9 cellular contexts compared by ENCODE assay signal in the genomic region with DNA sequence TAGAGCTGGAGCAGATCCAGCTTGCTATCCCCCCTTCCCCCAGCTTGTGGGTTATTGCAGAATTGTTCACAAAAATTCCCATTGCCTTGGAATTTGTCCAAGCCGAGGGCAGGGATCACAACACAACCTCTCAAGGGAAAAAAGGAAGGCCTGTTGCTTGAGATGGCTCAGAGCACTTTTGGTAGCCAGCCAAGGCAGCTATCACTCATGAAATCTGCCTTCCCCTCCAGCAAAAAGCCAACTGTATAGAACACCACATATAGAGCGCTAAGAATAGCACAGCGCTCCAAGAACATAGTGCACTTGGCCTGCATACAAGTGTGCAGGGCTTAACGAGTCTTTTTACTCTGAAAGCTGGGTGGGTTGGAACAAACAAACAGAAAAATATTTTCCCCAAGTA. TPM values are rescaled to one million over a fixed set of nuclear protein-coding genes. Genes with fewer than 3 reads are reported as not detected.
A peak's percentile ranks its signal among the peaks of the same experiment; 100 is the strongest.
DNase-seq lines count a peak whose midpoint lies in the region; ATAC-seq and TF ChIP-seq lines count a peak whose summit lies in the region.
"Had no signal": no experiment of that assay in that cellular context is flagged by ENCODE, and none has a peak within 500 bp of the region (broad histone marks: within the 10 kb centered on the region; RNA-seq: fewer than 3 reads in every experiment).

No MANE protein-coding gene starts in this region.

- peaks cover 0 to 4% (median 0%) of the 10 kb centered on the region in 11 experiments; a peak in 5 of 22 replicates for H4K20me1 ChIP-seq in BLaER1 treated with 17β-estradiol and CSF1 and Interleukin-3, amounts not matched to agents 10 nM and 100 nM

- peaks cover 22% of the 10 kb centered on the region for H3K27me3 Mint-ChIP-seq in brain

- H3K4me3 Mint-ChIP-seq in brain, result peak overlapping the region; percentile 18 to 75 (median 35)
- H3K4me3 Mint-ChIP-seq: activated naive CD4-positive, alpha-beta T cell treated with anti-CD3 and anti-CD28 coated beads for 36 hours had no signal

- H3K36me3 Mint-ChIP-seq in brain, result no peaks in the 10 kb centered on the region

- H3K9ac ChIP-seq in BLaER1 treated with 17β-estradiol and CSF1 and Interleukin-3, amounts not matched to agents 10 nM and 100 nM, result peak overlapping the region; percentile 5 to 60 (median 36); a peak in 14 of 22 replicates

- peak overlapping the region; percentile 31 to 97 (median 84) for H3K27ac Mint-ChIP-seq in brain
- H3K27ac Mint-ChIP-seq: activated naive CD4-positive, alpha-beta T cell treated with anti-CD3 and anti-CD28 coated beads for 36 hours had no signal

- no peak for TF ChIP-seq CTCF in brain (conservative IDR thresholded peaks at IDR 0.05)

- H3K4me3 ChIP-seq in BLaER1 treated with 17β-estradiol and CSF1 and Interleukin-3, amounts not matched to agents 10 nM and 100 nM, result peak overlapping the region in 2 of 10 experiments; percentile 1 to 14; a peak in 2 of 20 replicates
- H3K4me3 ChIP-seq in MG63, result no peak overlapping the region

- H3K36me3 ChIP-seq in BLaER1 treated with 17β-estradiol and CSF1 and Interleukin-3, amounts not matched to agents 10 nM and 100 nM, result no peaks in the 10 kb centered on the region
- no peaks in the 10 kb centered on the region for H3K36me3 ChIP-seq in MG63

- ATAC-seq in HG02938 (IDR thresholded peaks at IDR 0.05; ENCODE audit: unreplicated experiment) (no peak), GM21529 (IDR thresholded peaks at IDR 0.05; ENCODE audit: unreplicated experiment) (no peak)

- peaks cover 0 to 6% (median 0%) of the 10 kb centered on the region in 5 experiments for H3K9me3 Mint-ChIP-seq in brain
- H3K9me3 Mint-ChIP-seq: activated naive CD4-positive, alpha-beta T cell treated with anti-CD3 and anti-CD28 coated beads for 36 hours had no signal

- no peaks in the 10 kb centered on the region for H3K9me3 ChIP-seq in BLaER1 treated with 17β-estradiol and CSF1 and Interleukin-3, amounts not matched to agents 10 nM and 100 nM (replicated peaks in 1 of 11)
- no peaks in the 10 kb centered on the region for H3K9me3 ChIP-seq in MG63

- H3K27me3 ChIP-seq in BLaER1 treated with 17β-estradiol and CSF1 and Interleukin-3, amounts not matched to agents 10 nM and 100 nM, result no peaks in the 10 kb centered on the region
- no peaks in the 10 kb centered on the region for H3K27me3 ChIP-seq in MG63

- DNase-seq in MG63 (peak; percentile 39), mesenteric fat pad (ENCODE audit: low spot score) (peak; percentile 55)
- DNase-seq in effector CD8-positive, alpha-beta T cell (lab: John Stamatoyannopoulos, UW), result no peak
- DNase-seq in stimulated activated naive CD4-positive, alpha-beta T cell (lab: John Stamatoyannopoulos, UW), result no peak

- peak overlapping the region; percentile 74 to 86 (median 81) for H3K4me2 ChIP-seq in BLaER1 treated with 17β-estradiol and CSF1 and Interleukin-3, amounts not matched to agents 10 nM and 100 nM

- peaks cover 50% of the 10 kb centered on the region for H3K4me1 Mint-ChIP-seq in brain

- peaks cover 45 to 63% (median 55%) of the 10 kb centered on the region in 10 experiments for H3K4me1 ChIP-seq in BLaER1 treated with 17β-estradiol and CSF1 and Interleukin-3, amounts not matched to agents 10 nM and 100 nM

- H3K27ac ChIP-seq in BLaER1 treated with 17β-estradiol and CSF1 and Interleukin-3, amounts not matched to agents 10 nM and 100 nM, result peak overlapping the region in 10 of 11 experiments; percentile 9 to 95 (median 36); a peak in 18 of 22 replicates

RNA-seq across cellular contexts. Expression of a gene that starts 46.2 kb away (rescaled TPM):
- total RNA-seq in MG63 (2014; rRNA removed; shearing (Covaris generic); ENCODE audit: low replicate concordance), result not detected in 2 replicates
- polyA plus RNA-seq in brain (ENCODE audit: insufficient read depth, low read depth, low replicate concordance), result 10.8 TPM
- 0.87 TPM for total RNA-seq in mesenteric fat pad

Comparison
In these comparisons a context has a peak if more than half of its experiments do, and no peak if none do; other contexts are left out.
1. DNase-seq: peak in MG63 (single experiment) and mesenteric fat pad (single experiment); none in effector CD8-positive, alpha-beta T cell (single experiment) and stimulated activated naive CD4-positive, alpha-beta T cell (0 of 6).